In the genomic region with DNA sequence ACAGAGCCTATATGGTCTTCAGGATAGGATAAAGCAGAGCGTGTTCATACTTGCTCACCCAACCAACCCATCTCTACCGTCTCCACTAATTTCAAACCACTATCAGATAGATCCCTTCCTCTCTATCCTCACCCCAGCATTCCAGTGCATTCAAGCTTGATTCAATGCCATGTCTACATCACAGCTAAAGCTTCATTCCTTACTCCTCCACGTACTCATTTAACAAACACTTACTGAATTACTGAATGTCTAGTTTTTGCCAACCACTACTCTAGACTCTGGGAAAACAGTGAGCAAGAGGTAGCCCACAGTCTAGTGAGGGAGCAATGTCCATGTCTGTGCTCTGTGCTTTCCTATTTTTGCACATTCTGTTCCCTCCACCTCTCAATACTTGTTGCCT, we compare ENCODE assay signal across 1 cellular context.
TF ChIP-seq lines count a peak whose summit lies in the region.

No MANE protein-coding gene starts in this region.

TF ChIP-seq in IMR-90, 13 proteins besides CTCF, POLR2A, EP300 and RAD21:
- no peak for TF ChIP-seq MXI1 (IDR thresholded peaks at IDR 0.05; ENCODE audit: borderline replicate concordance, low read depth, low read length)
- TF ChIP-seq RFX5 (IDR thresholded peaks at IDR 0.05; ENCODE audit: low read depth, low read length): no peak
- no peak for TF ChIP-seq RCOR1 (IDR thresholded peaks at IDR 0.05; ENCODE audit: insufficient replicate concordance, low read length)
- no peak for TF ChIP-seq USF2 (IDR thresholded peaks at IDR 0.05; ENCODE audit: low read depth, low read length)
- no peak for TF ChIP-seq CEBPB (IDR thresholded peaks at IDR 0.05; ENCODE audit: low read depth, low read length)
- TF ChIP-seq MAZ (IDR thresholded peaks at IDR 0.05; ENCODE audit: borderline replicate concordance, low read depth, low read length): no peak
- TF ChIP-seq CHD1 (IDR thresholded peaks at IDR 0.05; ENCODE audit: low read depth, low read length): no peak
- TF ChIP-seq BHLHE40 (IDR thresholded peaks at IDR 0.05; ENCODE audit: low read depth, low read length): no peak
- TF ChIP-seq SMC3 (IDR thresholded peaks at IDR 0.05; ENCODE audit: low read depth, low read length): no peak
- no peak for TF ChIP-seq MAFK (IDR thresholded peaks at IDR 0.05; ENCODE audit: low read depth, low read length)
